In genomic region chr6:31465185-31465536, GRCh38 we compare ENCODE assay signal across 16 cellular contexts. TPM values are rescaled to one million over a fixed set of nuclear protein-coding genes. Genes with fewer than 3 reads are reported as not detected.
DNase-seq lines count a peak whose midpoint lies in the region; TF ChIP-seq lines count a peak whose summit lies in the region.
"Had no signal": no experiment of that assay in that cellular context is flagged by ENCODE, and none has a peak within 500 bp of the region (broad histone marks: within the 10 kb centered on the region; RNA-seq: fewer than 3 reads in every experiment).

No MANE protein-coding gene starts in this region.

- H3K4me3 ChIP-seq in BLaER1 treated with 17β-estradiol and CSF1 and Interleukin-3, amounts not matched to agents 10 nM and 100 nM, result peak overlapping the region in 2 of 10 experiments; percentile 73 to 77; a peak in 1 of 20 replicates
- H3K4me3 ChIP-seq in GM08714 (ENCODE audit: low read length) (peak overlapping the region; percentile 87), mucosa of rectum (ENCODE audit: low read length in 2 of 2) (peak overlapping the region; percentile 93), transverse colon (peak overlapping the region in 1 of 4 donors; percentile 69), neural progenitor cell (no peak overlapping the region)

- H2AFZ ChIP-seq in neural progenitor cell (replicated peaks), result no peak overlapping the region

- H3K27ac Mint-ChIP-seq in activated T-helper 1 cell treated with anti-CD3 and anti-CD28 coated beads, Interleukin-12 subunit alpha, Interleukin-12 subunit beta, Interleukin-2, Interleukin-4 antibody, amounts not matched to agents 30 ng/mL and 10 ng/mL and 1 ng/mL, durations not matched to agents 14 hours and 24 hours and 36 hours, result peak overlapping the region; percentile 67
- H3K27ac Mint-ChIP-seq in neural progenitor cell, result no peak overlapping the region

- no peak overlapping the region for H3K27ac ChIP-seq in BLaER1 treated with 17β-estradiol and CSF1 and Interleukin-3, amounts not matched to agents 10 nM and 100 nM
- no peak overlapping the region for H3K27ac ChIP-seq in mucosa of rectum (ENCODE audit: low read depth in 2 of 2, low read length in 2 of 2)
- H3K27ac ChIP-seq in transverse colon, result no peak overlapping the region
- H3K27ac ChIP-seq in neural progenitor cell, result no peak overlapping the region
- H3K27ac ChIP-seq: brain microvascular endothelial cell, gastroesophageal sphincter, stomach had no signal

- H3K36me3 Mint-ChIP-seq in activated T-helper 1 cell treated with anti-CD3 and anti-CD28 coated beads, Interleukin-12 subunit alpha, Interleukin-12 subunit beta, Interleukin-2, Interleukin-4 antibody, amounts not matched to agents 30 ng/mL and 10 ng/mL and 1 ng/mL, durations not matched to agents 14 hours and 24 hours and 36 hours (ENCODE audit: low read depth), result peaks cover 44% of the 10 kb centered on the region
- H3K36me3 Mint-ChIP-seq in neural progenitor cell, result no peaks in the 10 kb centered on the region

- peak overlapping the region; percentile 80 to 96 (median 90); a peak in 21 of 22 replicates for H3K4me2 ChIP-seq in BLaER1 treated with 17β-estradiol and CSF1 and Interleukin-3, amounts not matched to agents 10 nM and 100 nM
- H3K4me2 ChIP-seq in neural progenitor cell, result no peak overlapping the region

- peak overlapping the region; percentile 100 for H3K4me3 Mint-ChIP-seq in activated T-helper 1 cell treated with anti-CD3 and anti-CD28 coated beads, Interleukin-12 subunit alpha, Interleukin-12 subunit beta, Interleukin-2, Interleukin-4 antibody, amounts not matched to agents 30 ng/mL and 10 ng/mL and 1 ng/mL, durations not matched to agents 14 hours and 24 hours and 36 hours
- H3K4me3 Mint-ChIP-seq in neural progenitor cell, result no peak overlapping the region

- H3K27me3 ChIP-seq in BLaER1 treated with 17β-estradiol and CSF1 and Interleukin-3, amounts not matched to agents 10 nM and 100 nM, result no peaks in the 10 kb centered on the region
- H3K27me3 ChIP-seq in mucosa of rectum (ENCODE audit: control insufficient read depth in 2 of 2, insufficient read depth in 2 of 2, low read length in 2 of 2) (no peaks in the 10 kb centered on the region), transverse colon (no peaks in the 10 kb centered on the region), neural progenitor cell (peaks cover 7% of the 10 kb centered on the region)
- H3K27me3 ChIP-seq: brain microvascular endothelial cell, gastroesophageal sphincter, stomach had no signal

- no peak overlapping the region for H3K9ac ChIP-seq in BLaER1 treated with 17β-estradiol and CSF1 and Interleukin-3, amounts not matched to agents 10 nM and 100 nM
- H3K9ac ChIP-seq in mucosa of rectum (ENCODE audit: low read depth in 1 of 2, low read length in 2 of 2) (no peak overlapping the region), neural progenitor cell (no peak overlapping the region)

- no peaks in the 10 kb centered on the region for H3K27me3 Mint-ChIP-seq in activated T-helper 1 cell treated with anti-CD3 and anti-CD28 coated beads, Interleukin-12 subunit alpha, Interleukin-12 subunit beta, Interleukin-2, Interleukin-4 antibody, amounts not matched to agents 30 ng/mL and 10 ng/mL and 1 ng/mL, durations not matched to agents 14 hours and 24 hours and 36 hours (ENCODE audit: insufficient read depth)
- peaks cover 8% of the 10 kb centered on the region for H3K27me3 Mint-ChIP-seq in neural progenitor cell (ENCODE audit: insufficient read depth, low read depth)

- H3K9me3 Mint-ChIP-seq in activated T-helper 1 cell treated with anti-CD3 and anti-CD28 coated beads, Interleukin-12 subunit alpha, Interleukin-12 subunit beta, Interleukin-2, Interleukin-4 antibody, amounts not matched to agents 30 ng/mL and 10 ng/mL and 1 ng/mL, durations not matched to agents 14 hours and 24 hours and 36 hours, result no peaks in the 10 kb centered on the region
- no peaks in the 10 kb centered on the region for H3K9me3 Mint-ChIP-seq in neural progenitor cell

- no peaks in the 10 kb centered on the region for H3K9me3 ChIP-seq in BLaER1 treated with 17β-estradiol and CSF1 and Interleukin-3, amounts not matched to agents 10 nM and 100 nM (replicated peaks in 1 of 11)
- H3K9me3 ChIP-seq in mucosa of rectum (ENCODE audit: control insufficient read depth in 2 of 2, low read length in 2 of 2) (no peaks in the 10 kb centered on the region), transverse colon (no peaks in the 10 kb centered on the region), neural progenitor cell (ENCODE audit: low read depth) (no peaks in the 10 kb centered on the region)
- H3K9me3 ChIP-seq: gastroesophageal sphincter, stomach had no signal

- H3F3A ChIP-seq in neural progenitor cell (ENCODE audit: low read depth), result peaks cover 4% of the 10 kb centered on the region

- H4K20me1 ChIP-seq in BLaER1 treated with 17β-estradiol and CSF1 and Interleukin-3, amounts not matched to agents 10 nM and 100 nM, result peaks cover 0 to 47% (median 27%) of the 10 kb centered on the region in 11 experiments; a peak in 10 of 22 replicates
- no peaks in the 10 kb centered on the region for H4K20me1 ChIP-seq in neural progenitor cell (ENCODE audit: low read depth)

- peaks cover 0 to 35% (median 5%) of the 10 kb centered on the region in 11 experiments; a peak in 7 of 22 replicates for H3K36me3 ChIP-seq in BLaER1 treated with 17β-estradiol and CSF1 and Interleukin-3, amounts not matched to agents 10 nM and 100 nM
- peaks cover 0 to 12% of the 10 kb centered on the region in 2 donors for H3K36me3 ChIP-seq in mucosa of rectum (ENCODE audit: control insufficient read depth in 2 of 2, insufficient read depth in 2 of 2, low read length in 2 of 2)
- H3K36me3 ChIP-seq in transverse colon, result no peaks in the 10 kb centered on the region
- H3K36me3 ChIP-seq in neural progenitor cell, result no peaks in the 10 kb centered on the region
- H3K36me3 ChIP-seq: brain microvascular endothelial cell, gastroesophageal sphincter had no signal

- peaks cover 75% of the 10 kb centered on the region for H3K4me1 Mint-ChIP-seq in activated T-helper 1 cell treated with anti-CD3 and anti-CD28 coated beads, Interleukin-12 subunit alpha, Interleukin-12 subunit beta, Interleukin-2, Interleukin-4 antibody, amounts not matched to agents 30 ng/mL and 10 ng/mL and 1 ng/mL, durations not matched to agents 14 hours and 24 hours and 36 hours (ENCODE audit: low read depth)
- peaks cover 26% of the 10 kb centered on the region for H3K4me1 Mint-ChIP-seq in neural progenitor cell

- in situ Hi-C loops in transverse colon (cut with MboI; ENCODE audit: low pct_ligation_motif_present in 1 of 4, low pct_unique_long_range_greater_than_20kb in 1 of 4, low sequenced_read_pairs in 3 of 4), result no loop called here

- no peak for TF ChIP-seq POLR2A in transverse colon (IDR thresholded peaks at IDR 0.05)

- intact Hi-C loops in activated T-helper 1 cell treated with anti-CD3 and anti-CD28 coated beads, Interleukin-12 subunit alpha, Interleukin-12 subunit beta, Interleukin-2, Interleukin-4 antibody, amounts not matched to agents 30 ng/mL and 10 ng/mL and 1 ng/mL, durations not matched to agents 14 hours and 24 hours and 36 hours (cut with micrococcal nuclease), result no loop called here
- intact Hi-C loops in transverse colon (cut with DNase I; ENCODE audit: low total_unique reads), result no loop called here

- peaks cover 35 to 52% (median 38%) of the 10 kb centered on the region in 10 experiments for H3K4me1 ChIP-seq in BLaER1 treated with 17β-estradiol and CSF1 and Interleukin-3, amounts not matched to agents 10 nM and 100 nM
- H3K4me1 ChIP-seq in mucosa of rectum (ENCODE audit: control insufficient read depth in 2 of 2, insufficient read depth in 2 of 2, low read length in 2 of 2), result peaks cover 18 to 26% of the 10 kb centered on the region in 2 donors
- H3K4me1 ChIP-seq in transverse colon, result peaks cover 7 to 23% (median 15%) of the 10 kb centered on the region in 4 donors
- H3K4me1 ChIP-seq in neural progenitor cell, result peaks cover 10% of the 10 kb centered on the region

- 83% methylated on average over 1 of the region's 1 CpG; no CpG with 5 or more reads in 1 of the 2 donors for WGBS in transverse colon (ENCODE audit: low coverage in 1 of 2), 2 donors

- no peak for DNase-seq in activated T-helper 1 cell treated with anti-CD3 and anti-CD28 coated beads, Interleukin-12 subunit alpha, Interleukin-12 subunit beta, Interleukin-2, Interleukin-4 antibody, amounts not matched to agents 30 ng/mL and 10 ng/mL and 1 ng/mL, durations not matched to agents 14 hours and 24 hours and 36 hours (ENCODE audit: low spot score)
- DNase-seq in transverse colon (no peak), OCI-M1 (lab: John Stamatoyannopoulos, UW) (no peak), NCI-H2107 treated with DMSO at 0.1 percent for 48 hours (lab: John Stamatoyannopoulos, UW; ENCODE audit: unreplicated experiment) (no peak), neural progenitor cell (ENCODE audit: low spot score) (no peak)
- DNase-seq: activated CD8-positive, alpha-beta memory T cell treated with anti-CD3 and anti-CD28 coated beads, Interleukin-2, amount 50 U/mL, for 48 hours; brain microvascular endothelial cell; C1 segment of cervical spinal cord; NCI-H2029 treated with DMSO at 0.1 percent for 48 hours; SHP77 treated with DMSO at 0.1 percent for 48 hours; stimulated activated CD4-positive, alpha-beta T cell treated with anti-CD3 and anti-CD28 coated beads, Interleukin-4, amount 100 ng/mL, for 4 hours; stomach had no signal

- TF ChIP-seq CTCF in transverse colon (IDR thresholded peaks at IDR 0.05) (no peak), neural progenitor cell (IDR thresholded peaks at IDR 0.05) (no peak)

- no peaks in the 10 kb centered on the region for H3K79me2 ChIP-seq in neural progenitor cell (ENCODE audit: low read depth)

- no peak for TF ChIP-seq EP300 in transverse colon (IDR thresholded peaks at IDR 0.05; ENCODE audit: low read depth)

RNA-seq across cellular contexts. Expression of gene MICB, which starts 32.8 kb away (rescaled TPM):
- 36.1 and 37.5 TPM in 2 replicates for total RNA-seq in activated T-helper 1 cell treated with anti-CD3 and anti-CD28 coated beads, Interleukin-12 subunit alpha, Interleukin-12 subunit beta, Interleukin-2, Interleukin-4 antibody, amounts not matched to agents 30 ng/mL and 10 ng/mL and 1 ng/mL, durations not matched to agents 14 hours and 24 hours and 36 hours
- total RNA-seq in transverse colon (1 to 10 TPM; 1.4 to 9.7 (median 4.0) TPM), neural progenitor cell (ENCODE audit: low replicate concordance) (8.1 and 9.1 TPM in 2 replicates)
